17 cellular contexts compared by ENCODE assay signal in the genomic region with DNA sequence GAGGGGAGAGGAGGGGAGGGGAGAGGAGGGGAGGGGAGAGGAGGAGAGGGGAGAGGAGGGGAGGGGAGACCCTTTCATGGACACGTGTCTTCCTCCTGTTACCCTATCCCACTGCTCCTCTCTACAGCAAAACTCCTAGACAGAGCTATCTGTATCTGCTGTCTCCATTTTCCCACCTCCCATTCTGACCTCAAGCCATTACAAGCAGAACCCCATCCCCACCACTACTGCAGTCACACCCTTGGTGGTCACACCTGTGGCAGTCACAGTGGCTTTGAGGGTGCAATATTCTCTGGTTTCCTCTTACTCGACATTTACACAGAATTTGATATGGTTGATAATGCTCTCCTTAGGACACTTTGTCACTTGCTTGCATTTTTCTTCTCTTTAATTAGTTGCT. TPM values are rescaled to one million over a fixed set of nuclear protein-coding genes. Genes with fewer than 3 reads are reported as not detected.
A peak's percentile ranks its signal among the peaks of the same experiment; 100 is the strongest.
DNase-seq lines count a peak whose midpoint lies in the region; ATAC-seq and TF ChIP-seq lines count a peak whose summit lies in the region.
"Had no signal": no experiment of that assay in that cellular context is flagged by ENCODE, and none has a peak within 500 bp of the region (broad histone marks: within the 10 kb centered on the region; RNA-seq: fewer than 3 reads in every experiment).

No MANE protein-coding gene starts in this region.

- peaks cover 12% of the 10 kb centered on the region for H3K4me1 ChIP-seq in IMR-90 (ENCODE audit: control insufficient read depth, insufficient read depth, low read length)
- H3K4me1 ChIP-seq in vagina: peaks cover 44% of the 10 kb centered on the region
- H3K4me1 ChIP-seq: parathyroid adenoma had no signal

- H2AK5ac ChIP-seq in IMR-90 (ENCODE audit: low read depth, low read length): no peak overlapping the region

- H3K27ac Mint-ChIP-seq in activated CD8-positive, alpha-beta T cell treated with anti-CD3 and anti-CD28 coated beads, Interleukin-2, amount 10 ng/mL, durations not matched to agents 7 days and 5 days: peak overlapping the region; percentile 90
- peak overlapping the region; percentile 70 for H3K27ac Mint-ChIP-seq in nephron progenitor cell
- no peak overlapping the region for H3K27ac Mint-ChIP-seq in type B pancreatic cell
- H3K27ac Mint-ChIP-seq: activated B cell treated with CpG ODN at 0.5 μM for 24 hours had no signal

- H3K4me1 Mint-ChIP-seq in activated CD8-positive, alpha-beta T cell treated with anti-CD3 and anti-CD28 coated beads, Interleukin-2, amount 10 ng/mL, durations not matched to agents 7 days and 5 days (ENCODE audit: low read depth): peaks cover 70% of the 10 kb centered on the region
- H3K4me1 Mint-ChIP-seq in nephron progenitor cell (peaks cover 7% of the 10 kb centered on the region), type B pancreatic cell (ENCODE audit: unreplicated experiment) (peaks cover 5% of the 10 kb centered on the region)

- peak overlapping the region; percentile 62 for H2AK9ac ChIP-seq in IMR-90 (replicated peaks; ENCODE audit: low read depth, low read length, poor library complexity)

- H3K56ac ChIP-seq in IMR-90 (ENCODE audit: extremely low read depth, insufficient read depth, low read length): no peak overlapping the region

- H3K27ac ChIP-seq in IMR-90 (ENCODE audit: insufficient read depth, low read length) (no peak overlapping the region), vagina (no peak overlapping the region)
- H3K27ac ChIP-seq: parathyroid adenoma had no signal

- CTCF ChIA-PET in IMR-90 (lab: Yijun Ruan, JAX): no interaction called here
- CTCF ChIA-PET in activated CD8-positive, alpha-beta T cell treated with anti-CD3 and anti-CD28 coated beads, Interleukin-2, amount 10 ng/mL, durations not matched to agents 7 days and 5 days (lab: Charles Lee): interaction anchor here (1.3 to 3.1 kb wide), 2 partner anchors 67 to 84 kb away, joined by 3 to 19 read pairs; no protein-coding TSS in a partner anchor

- H3K36me3 Mint-ChIP-seq in activated CD8-positive, alpha-beta T cell treated with anti-CD3 and anti-CD28 coated beads, Interleukin-2, amount 10 ng/mL, durations not matched to agents 7 days and 5 days (ENCODE audit: low read depth): peaks cover 45% of the 10 kb centered on the region
- H3K36me3 Mint-ChIP-seq in nephron progenitor cell (ENCODE audit: low read depth) (peaks cover 40% of the 10 kb centered on the region), type B pancreatic cell (peaks cover 9% of the 10 kb centered on the region)

- H4K20me1 ChIP-seq in IMR-90 (ENCODE audit: insufficient read depth, low read length): no peaks in the 10 kb centered on the region; the same call in 1 of the 2 replicates

- H3K9me1 ChIP-seq in IMR-90 (ENCODE audit: insufficient read depth, low read length): peaks cover 6% of the 10 kb centered on the region

- H3K9me3 Mint-ChIP-seq in activated CD8-positive, alpha-beta T cell treated with anti-CD3 and anti-CD28 coated beads, Interleukin-2, amount 10 ng/mL, durations not matched to agents 7 days and 5 days (ENCODE audit: insufficient read depth): peaks cover 3% of the 10 kb centered on the region
- H3K9me3 Mint-ChIP-seq in nephron progenitor cell: no peaks in the 10 kb centered on the region
- no peaks in the 10 kb centered on the region for H3K9me3 Mint-ChIP-seq in type B pancreatic cell
- H3K9me3 Mint-ChIP-seq: activated B cell treated with CpG ODN at 0.5 μM for 24 hours had no signal

- H3K27me3 ChIP-seq in IMR-90 (ENCODE audit: control insufficient read depth, insufficient read depth, low read length) (no peaks in the 10 kb centered on the region), vagina (no peaks in the 10 kb centered on the region)
- H3K27me3 ChIP-seq: BE2C, dorsolateral prefrontal cortex had no signal

- DNase-seq in NCI-H2107 treated with DMSO at 0.1 percent for 48 hours (lab: John Stamatoyannopoulos, UW; ENCODE audit: unreplicated experiment): peak; percentile 5
- no peak for DNase-seq in NCI-H2107 (lab: John Stamatoyannopoulos, UW)
- DNase-seq in IMR-90: no peak
- peak; percentile 85 for DNase-seq in activated CD8-positive, alpha-beta T cell treated with anti-CD3 and anti-CD28 coated beads, Interleukin-2, amount 10 ng/mL, durations not matched to agents 7 days and 5 days
- no peak for DNase-seq in nephron progenitor cell
- DNase-seq in stimulated activated CD4-positive, alpha-beta T cell treated with anti-CD3 and anti-CD28 coated beads, Interleukin-4, amount 100 ng/mL, for 1 hour: no peak
- DNase-seq in vagina (ENCODE audit: extremely low spot score in 2 of 2): no peak
- DNase-seq in type B pancreatic cell (ENCODE audit: extremely low spot score, unreplicated experiment): no peak
- DNase-seq: 8988T; activated B cell treated with CpG ODN at 0.5 μM for 24 hours; BE2C; dorsolateral prefrontal cortex; glutamatergic neuron; NCI-H1048; stimulated activated CD4-positive, alpha-beta T cell treated with anti-CD3 and anti-CD28 coated beads, Interleukin-4, amount 100 ng/mL, for 24 hours had no signal

- H2BK120ac ChIP-seq in IMR-90 (ENCODE audit: low read depth, low read length): no peak overlapping the region

- H3K9ac ChIP-seq in IMR-90 (ENCODE audit: low read depth, low read length): no peak overlapping the region
- H3K9ac ChIP-seq: parathyroid adenoma had no signal

- no TSS peak for BruUV-seq in IMR-90 (replicated peaks; lab: Mats Ljungman, UMichigan)

- H3K27me3 Mint-ChIP-seq in activated CD8-positive, alpha-beta T cell treated with anti-CD3 and anti-CD28 coated beads, Interleukin-2, amount 10 ng/mL, durations not matched to agents 7 days and 5 days (ENCODE audit: low read depth): no peaks in the 10 kb centered on the region
- H3K27me3 Mint-ChIP-seq in nephron progenitor cell (ENCODE audit: low read depth, poor library complexity) (no peaks in the 10 kb centered on the region), type B pancreatic cell (no peaks in the 10 kb centered on the region)

- no peak for TF ChIP-seq RAD21 in IMR-90 (IDR thresholded peaks at IDR 0.05; ENCODE audit: low read length)

- peak overlapping the region; percentile 57 for H3K4me3 Mint-ChIP-seq in activated CD8-positive, alpha-beta T cell treated with anti-CD3 and anti-CD28 coated beads, Interleukin-2, amount 10 ng/mL, durations not matched to agents 7 days and 5 days
- H3K4me3 Mint-ChIP-seq in nephron progenitor cell (no peak overlapping the region), type B pancreatic cell (no peak overlapping the region)
- H3K4me3 Mint-ChIP-seq: activated B cell treated with CpG ODN at 0.5 μM for 24 hours had no signal

- H3K23ac ChIP-seq in IMR-90 (ENCODE audit: low read depth, low read length): no peak overlapping the region

- TF ChIP-seq POLR2A in IMR-90 (IDR thresholded peaks at IDR 0.05; ENCODE audit: low read depth, low read length) (no peak), vagina (IDR thresholded peaks at IDR 0.05) (no peak)

- H3K14ac ChIP-seq in IMR-90 (replicated peaks; ENCODE audit: low read depth, low read length): no peak overlapping the region

- POLR2A ChIA-PET in IMR-90 (lab: Charles Lee; ENCODE audit: unreplicated experiment): no interaction called here
- POLR2A ChIA-PET in activated CD8-positive, alpha-beta T cell treated with anti-CD3 and anti-CD28 coated beads, Interleukin-2, amount 10 ng/mL, durations not matched to agents 7 days and 5 days (lab: Charles Lee): interaction anchor here (0.8 to 1.9 kb wide), 4 partner anchors 9 to 479 kb away, joined by 3 to 10 read pairs (median 4); a partner anchor contains a TSS

- dilution Hi-C loops in IMR-90 (cut with HindIII; ENCODE audit: low sequenced_read_pairs, unreplicated experiment): no loop called here

- H3K4me3 ChIP-seq in IMR-90 (ENCODE audit: insufficient read depth, low read depth, low read length) (no peak overlapping the region), vagina (no peak overlapping the region)
- H3K4me3 ChIP-seq: dorsolateral prefrontal cortex had no signal

- no peak overlapping the region for H3K18ac ChIP-seq in IMR-90 (ENCODE audit: low read depth, low read length)

- H3K4ac ChIP-seq in IMR-90 (ENCODE audit: low read depth, low read length): no peak overlapping the region

- H4K5ac ChIP-seq in IMR-90 (ENCODE audit: low read depth, low read length): no peak overlapping the region

- no peak overlapping the region for H3K4me2 ChIP-seq in IMR-90 (ENCODE audit: low read depth, low read length)

- H3K36me3 ChIP-seq in IMR-90 (ENCODE audit: control insufficient read depth, insufficient read depth, low read length) (no peaks in the 10 kb centered on the region), vagina (no peaks in the 10 kb centered on the region)
- H3K36me3 ChIP-seq: BE2C had no signal

- no peak for ATAC-seq in IMR-90 (ENCODE audit: low read depth)
- ATAC-seq in activated CD8-positive, alpha-beta T cell treated with anti-CD3 and anti-CD28 coated beads, Interleukin-2, amount 10 ng/mL, durations not matched to agents 7 days and 5 days: peak; percentile 28
- ATAC-seq: esophagus mucosa had no signal

- no CpG with 5 or more reads among the region's 2 CpGs for WGBS in IMR-90 (ENCODE audit: extremely low coverage in 2 of 2, insufficient read length in 1 of 2), 2 experiments

- H2BK5ac ChIP-seq in IMR-90 (ENCODE audit: low read depth, low read length, poor library complexity, severe bottlenecking): no peak overlapping the region

- H3K79me1 ChIP-seq in IMR-90 (ENCODE audit: low read depth in 1 of 2, low read length in 2 of 2): no peaks in the 10 kb centered on the region

- H2BK20ac ChIP-seq in IMR-90 (ENCODE audit: low read depth, low read length): no peak overlapping the region

- H3K9me3 ChIP-seq in IMR-90 (ENCODE audit: control insufficient read depth, insufficient read depth, low read length) (no peaks in the 10 kb centered on the region), vagina (no peaks in the 10 kb centered on the region)
- H3K9me3 ChIP-seq: BE2C had no signal

- no peak overlapping the region for H2BK15ac ChIP-seq in IMR-90 (ENCODE audit: low read depth, low read length)

- H2AFZ ChIP-seq in IMR-90 (replicated peaks; ENCODE audit: low read length, poor library complexity): no peak overlapping the region
- H2AFZ ChIP-seq: parathyroid adenoma had no signal

- no peak overlapping the region for H4K8ac ChIP-seq in IMR-90 (ENCODE audit: low read depth in 2 of 2, low read length in 2 of 2)

- in situ Hi-C loops in IMR-90 (cut with MboI; ENCODE audit: low sequenced_read_pairs): no loop called here

- intact Hi-C loops in IMR-90 (cut with micrococcal nuclease) (no loop called here), vagina (cut with DNase I) (no loop called here)

- no peak overlapping the region for H4K91ac ChIP-seq in IMR-90 (ENCODE audit: insufficient read depth, low read depth, low read length)

- TF ChIP-seq CTCF in IMR-90 (conservative IDR thresholded peaks at IDR 0.05; ENCODE audit: low read depth, low read length): no peak
- TF ChIP-seq CTCF in nephron progenitor cell (IDR thresholded peaks at IDR 0.05): no peak
- no peak for TF ChIP-seq CTCF in vagina (IDR thresholded peaks at IDR 0.05)
- no peak for TF ChIP-seq CTCF in type B pancreatic cell (conservative IDR thresholded peaks at IDR 0.05)

RNA-seq across cellular contexts. Expression of a gene that starts 36.1 kb away (rescaled TPM):
- total RNA-seq in IMR-90 (2012; rRNA removed) (5.2 and 5.3 TPM in 2 replicates), vagina (14.7 TPM), type B pancreatic cell (ENCODE audit: low replicate concordance) (2.6 and 21.5 TPM in 2 replicates)
- 3.0 and 4.0 TPM in 2 replicates for polyA plus RNA-seq in IMR-90 (2012; rRNA removed)
- polyA plus RNA-seq in IMR-90 (2012; cell fraction: cytosol; rRNA removed): 1.4 and 2.8 TPM in 2 replicates
- 1.9 and 5.6 TPM in 2 replicates for polyA plus RNA-seq in IMR-90 (2012; cell fraction: nucleus; rRNA removed; ENCODE audit: low replicate concordance)
- 10 to 100 TPM; 31.0 to 31.5 TPM for total RNA-seq in activated CD8-positive, alpha-beta T cell treated with anti-CD3 and anti-CD28 coated beads, Interleukin-2, amount 10 ng/mL, durations not matched to agents 7 days and 5 days

Comparison
In these comparisons a context has a peak if more than half of its experiments do, and no peak if none do; other contexts are left out.
1. DNase-seq: peak in NCI-H2107 treated with DMSO at 0.1 percent for 48 hours (single experiment) and activated CD8-positive, alpha-beta T cell treated with anti-CD3 and anti-CD28 coated beads, Interleukin-2, amount 10 ng/mL, durations not matched to agents 7 days and 5 days (single experiment); none in NCI-H2107 (single experiment), IMR-90 (single experiment), nephron progenitor cell (single experiment), stimulated activated CD4-positive, alpha-beta T cell treated with anti-CD3 and anti-CD28 coated beads, Interleukin-4, amount 100 ng/mL, for 1 hour (single experiment), vagina (0 of 2) and type B pancreatic cell (single experiment).